In genomic region chr9:115118471-115119156, GRCh38 we compare ENCODE assay signal across 9 cellular contexts. TPM values are rescaled to one million over a fixed set of nuclear protein-coding genes. Genes with fewer than 3 reads are reported as not detected.
DNase-seq lines count a peak whose midpoint lies in the region; ATAC-seq and TF ChIP-seq lines count a peak whose summit lies in the region.
"Had no signal": no experiment of that assay in that cellular context is flagged by ENCODE, and none has a peak within 500 bp of the region (broad histone marks: within the 10 kb centered on the region; RNA-seq: fewer than 3 reads in every experiment).

No MANE protein-coding gene starts in this region.

- peak overlapping the region; percentile 90 for H3K27ac ChIP-seq in WERI-Rb-1
- peak overlapping the region in 1 of 2 donors; percentile 14 for H3K27ac ChIP-seq in right atrium auricular region
- H3K27ac ChIP-seq in rectal smooth muscle tissue (ENCODE audit: low read depth, low read length) = peak overlapping the region; percentile 96

- peak overlapping the region in 1 of 10 donors; percentile 9 for H3K27ac Mint-ChIP-seq in naive thymus-derived CD8-positive, alpha-beta T cell

- peak overlapping the region; percentile 46 for H3K9ac ChIP-seq in rectal smooth muscle tissue (ENCODE audit: low read length)

- peak overlapping the region; percentile 68 for H3K4me3 ChIP-seq in AG09309 (ENCODE audit: control insufficient read depth, low read depth, low read length)
- peak overlapping the region; percentile 68 for H3K4me3 ChIP-seq in WERI-Rb-1 (ENCODE audit: low read depth, low read length)
- peak overlapping the region; percentile 2 to 36 for H3K4me3 ChIP-seq in right atrium auricular region
- peak overlapping the region; percentile 75 for H3K4me3 ChIP-seq in rectal smooth muscle tissue (ENCODE audit: low read length)
- H3K4me3 ChIP-seq: GM12878 had no signal

- no peak for TF ChIP-seq CTCF in AG09309 (IDR thresholded peaks at IDR 0.05; ENCODE audit: control insufficient read depth, insufficient read depth, low read depth, low read length, missing control alignments)
- 0 out of 2 replicates have a peak, but pooled peaks have one; percentile 0 for TF ChIP-seq CTCF in WERI-Rb-1 (IDR thresholded peaks at IDR 0.05; ENCODE audit: low read depth, low read length)
- no peak for TF ChIP-seq CTCF in right atrium auricular region (IDR thresholded peaks at IDR 0.05)

- H3K9me3 Mint-ChIP-seq in naive thymus-derived CD8-positive, alpha-beta T cell = no peaks in the 10 kb centered on the region

- H3K9me3 ChIP-seq in WERI-Rb-1 (ENCODE audit: severe bottlenecking) (no peaks in the 10 kb centered on the region), right atrium auricular region (no peaks in the 10 kb centered on the region)

- H3K36me3 ChIP-seq in WERI-Rb-1 = no peaks in the 10 kb centered on the region; the same call in 1 of the 2 replicates
- H3K36me3 ChIP-seq in right atrium auricular region = no peaks in the 10 kb centered on the region
- H3K36me3 ChIP-seq in rectal smooth muscle tissue (ENCODE audit: control insufficient read depth, insufficient read depth, low read length) = no peaks in the 10 kb centered on the region

- H3K4me1 ChIP-seq in right atrium auricular region (peaks cover 0 to 15% of the 10 kb centered on the region in 2 donors), rectal smooth muscle tissue (ENCODE audit: control insufficient read depth, insufficient read depth, low read length) (peaks cover 31% of the 10 kb centered on the region)

- peaks cover 0 to 6% (median 1%) of the 10 kb centered on the region in 4 donors for H3K4me1 Mint-ChIP-seq in naive thymus-derived CD8-positive, alpha-beta T cell

- peak; percentile 62 for DNase-seq in AG09309 (ENCODE audit: low read depth)
- peak; percentile 78 for DNase-seq in LoVo (ENCODE audit: low spot score)
- peak; percentile 96 for DNase-seq in WERI-Rb-1
- peak; percentile 62 for DNase-seq in right atrium auricular region (ENCODE audit: low spot score)
- DNase-seq in GDM1 (lab: John Stamatoyannopoulos, UW) = no peak
- no peak for DNase-seq in naive thymus-derived CD8-positive, alpha-beta T cell

- H3K4me3 Mint-ChIP-seq in naive thymus-derived CD8-positive, alpha-beta T cell = no peak overlapping the region

- peaks cover 35 to 95% (median 58%) of the 10 kb centered on the region in 5 donors for H3K27me3 Mint-ChIP-seq in naive thymus-derived CD8-positive, alpha-beta T cell

- no peak for ATAC-seq in HG03175 (IDR thresholded peaks at IDR 0.05; ENCODE audit: unreplicated experiment)
- no peak for ATAC-seq in naive thymus-derived CD8-positive, alpha-beta T cell
- ATAC-seq: GM12878 had no signal

- H3K36me3 Mint-ChIP-seq in naive thymus-derived CD8-positive, alpha-beta T cell = peaks cover 0 to 4% (median 0%) of the 10 kb centered on the region in 3 donors

- POLR2A ChIA-PET in naive thymus-derived CD8-positive, alpha-beta T cell (lab: Charles Lee) = no interaction called here

- H3K27me3 ChIP-seq in WERI-Rb-1 (ENCODE audit: insufficient read depth, low read depth, severe bottlenecking) (no peaks in the 10 kb centered on the region), right atrium auricular region (peaks cover 3 to 7% of the 10 kb centered on the region in 2 donors), rectal smooth muscle tissue (ENCODE audit: control insufficient read depth, insufficient read depth, low read length) (peaks cover 5% of the 10 kb centered on the region)

RNA-seq across cellular contexts. Expression of gene TNC, which starts 0.7 kb away (rescaled TPM):
- total RNA-seq in right atrium auricular region = 10 to 100 TPM in 1 of 2 donors, 1 to 10 TPM in 1; 7.4 to 16.9 TPM
- total RNA-seq in naive thymus-derived CD8-positive, alpha-beta T cell = not detected
- polyA plus RNA-seq in naive thymus-derived CD8-positive, alpha-beta T cell = not detected

Comparison
In these comparisons a context has a peak if more than half of its experiments do, and no peak if none do; other contexts are left out.
1. DNase-seq: peak in AG09309 (single experiment), LoVo (single experiment), WERI-Rb-1 (single experiment) and right atrium auricular region (single experiment); none in GDM1 (single experiment) and naive thymus-derived CD8-positive, alpha-beta T cell (0 of 10).
2. H3K4me3 ChIP-seq: peak in every context shown above with its lines; median percentile 75 in rectal smooth muscle tissue; 68 in AG09309; 68 in WERI-Rb-1; 19 in right atrium auricular region.
3. RNA of gene TNC, which starts 0.7 kb away (total RNA-seq): 7.4 to 16.9 TPM in right atrium auricular region; not detected in naive thymus-derived CD8-positive, alpha-beta T cell; every median in the first group is over 4 times any median in the second.